ENCODE assay signal across 8 cellular contexts in genomic region chr6:33904050-33904827, GRCh38.
DNase-seq lines count a peak whose midpoint lies in the region; ATAC-seq and TF ChIP-seq lines count a peak whose summit lies in the region.

No MANE protein-coding gene starts in this region.

- peak overlapping the region; percentile 91 for H3K27ac ChIP-seq in thymus (ENCODE audit: low read depth)
- H3K27ac ChIP-seq in foreskin keratinocyte, result no peak overlapping the region

- no peak for TF ChIP-seq CTCF in endothelial cell (IDR thresholded peaks at IDR 0.05; ENCODE audit: unreplicated experiment)
- TF ChIP-seq CTCF in foreskin keratinocyte (conservative IDR thresholded peaks at IDR 0.05), result no peak

- H3K27me3 Mint-ChIP-seq in activated CD8-positive, alpha-beta T cell treated with anti-CD3 and anti-CD28 coated beads, Interleukin-2, amount 10 ng/mL, durations not matched to agents 7 days and 5 days (ENCODE audit: low read depth), result no peaks in the 10 kb centered on the region
- H3K27me3 Mint-ChIP-seq in endothelial cell (ENCODE audit: unreplicated experiment), result peaks cover 12% of the 10 kb centered on the region

- peak; percentile 97 for DNase-seq in activated CD8-positive, alpha-beta T cell treated with anti-CD3 and anti-CD28 coated beads, Interleukin-2, amount 10 ng/mL, durations not matched to agents 7 days and 5 days
- peak; percentile 32 for DNase-seq in kidney tubule cell (ENCODE audit: low spot score)
- DNase-seq in OCI-M2 (lab: John Stamatoyannopoulos, UW; ENCODE audit: unreplicated experiment), result no peak
- DNase-seq in endothelial cell (ENCODE audit: low spot score), result no peak
- no peak for DNase-seq in foreskin keratinocyte

- H3K9me3 Mint-ChIP-seq in activated CD8-positive, alpha-beta T cell treated with anti-CD3 and anti-CD28 coated beads, Interleukin-2, amount 10 ng/mL, durations not matched to agents 7 days and 5 days (ENCODE audit: insufficient read depth), result no peaks in the 10 kb centered on the region
- no peaks in the 10 kb centered on the region for H3K9me3 Mint-ChIP-seq in endothelial cell (ENCODE audit: unreplicated experiment)

- H3K4me1 Mint-ChIP-seq in activated CD8-positive, alpha-beta T cell treated with anti-CD3 and anti-CD28 coated beads, Interleukin-2, amount 10 ng/mL, durations not matched to agents 7 days and 5 days (ENCODE audit: low read depth), result peaks cover 84% of the 10 kb centered on the region
- peaks cover 12% of the 10 kb centered on the region for H3K4me1 Mint-ChIP-seq in endothelial cell (ENCODE audit: unreplicated experiment)

- peak; percentile 72 for ATAC-seq in GM19043 (IDR thresholded peaks at IDR 0.05; ENCODE audit: low read depth, unreplicated experiment)
- peak; percentile 69 for ATAC-seq in HG03354 (IDR thresholded peaks at IDR 0.05; ENCODE audit: poor library complexity, severe bottlenecking, unreplicated experiment)
- ATAC-seq in activated CD8-positive, alpha-beta T cell treated with anti-CD3 and anti-CD28 coated beads, Interleukin-2, amount 10 ng/mL, durations not matched to agents 7 days and 5 days, result peak; percentile 90
- ATAC-seq in foreskin keratinocyte, result no peak

- no peak overlapping the region for H3K4me3 ChIP-seq in thymus (ENCODE audit: low read length)

- H3K4me1 ChIP-seq in thymus (ENCODE audit: control insufficient read depth, insufficient read depth, low read length) (peaks cover 41% of the 10 kb centered on the region), foreskin keratinocyte (no peaks in the 10 kb centered on the region)

- CTCF ChIA-PET in activated CD8-positive, alpha-beta T cell treated with anti-CD3 and anti-CD28 coated beads, Interleukin-2, amount 10 ng/mL, durations not matched to agents 7 days and 5 days (lab: Charles Lee), result interaction anchor here (0.9 to 1.9 kb wide), 9 partner anchors 9 to 133 kb away, joined by 3 to 17 read pairs (median 4); no protein-coding TSS in a partner anchor

- H3K36me3 ChIP-seq in thymus (ENCODE audit: control insufficient read depth, insufficient read depth), result no peaks in the 10 kb centered on the region

- H3K9me3 ChIP-seq in thymus (ENCODE audit: control insufficient read depth), result no peaks in the 10 kb centered on the region

- H3K27ac Mint-ChIP-seq in activated CD8-positive, alpha-beta T cell treated with anti-CD3 and anti-CD28 coated beads, Interleukin-2, amount 10 ng/mL, durations not matched to agents 7 days and 5 days, result peak overlapping the region; percentile 93
- H3K27ac Mint-ChIP-seq in endothelial cell (ENCODE audit: unreplicated experiment), result no peak overlapping the region

- H3K27me3 ChIP-seq in thymus (ENCODE audit: control insufficient read depth, insufficient read depth) (no peaks in the 10 kb centered on the region), foreskin keratinocyte (peaks cover 41% of the 10 kb centered on the region)

- 28% methylated on average over 14 of the region's 14 CpGs for WGBS in thymus

- POLR2A ChIA-PET in activated CD8-positive, alpha-beta T cell treated with anti-CD3 and anti-CD28 coated beads, Interleukin-2, amount 10 ng/mL, durations not matched to agents 7 days and 5 days (lab: Charles Lee), result interaction anchor here (0.6 to 2.4 kb wide), 17 partner anchors 8 to 623 kb away, joined by 3 to 32 read pairs (median 3); partner anchors contain the start of gene LEMD2

- H3K4me3 Mint-ChIP-seq in activated CD8-positive, alpha-beta T cell treated with anti-CD3 and anti-CD28 coated beads, Interleukin-2, amount 10 ng/mL, durations not matched to agents 7 days and 5 days, result peak overlapping the region; percentile 77
- no peak overlapping the region for H3K4me3 Mint-ChIP-seq in endothelial cell (ENCODE audit: unreplicated experiment)

- peaks cover 5% of the 10 kb centered on the region for H3K36me3 Mint-ChIP-seq in activated CD8-positive, alpha-beta T cell treated with anti-CD3 and anti-CD28 coated beads, Interleukin-2, amount 10 ng/mL, durations not matched to agents 7 days and 5 days (ENCODE audit: low read depth)
- no peaks in the 10 kb centered on the region for H3K36me3 Mint-ChIP-seq in endothelial cell (ENCODE audit: low read depth, unreplicated experiment)

Comparison
In these comparisons a context has a peak if more than half of its experiments do, and no peak if none do; other contexts are left out.
1. DNase-seq: peak in activated CD8-positive, alpha-beta T cell treated with anti-CD3 and anti-CD28 coated beads, Interleukin-2, amount 10 ng/mL, durations not matched to agents 7 days and 5 days (single experiment) and kidney tubule cell (single experiment); none in OCI-M2 (single experiment), endothelial cell (single experiment) and foreskin keratinocyte (0 of 2).